ENCODE assay signal across 1 cellular context in the genomic region with DNA sequence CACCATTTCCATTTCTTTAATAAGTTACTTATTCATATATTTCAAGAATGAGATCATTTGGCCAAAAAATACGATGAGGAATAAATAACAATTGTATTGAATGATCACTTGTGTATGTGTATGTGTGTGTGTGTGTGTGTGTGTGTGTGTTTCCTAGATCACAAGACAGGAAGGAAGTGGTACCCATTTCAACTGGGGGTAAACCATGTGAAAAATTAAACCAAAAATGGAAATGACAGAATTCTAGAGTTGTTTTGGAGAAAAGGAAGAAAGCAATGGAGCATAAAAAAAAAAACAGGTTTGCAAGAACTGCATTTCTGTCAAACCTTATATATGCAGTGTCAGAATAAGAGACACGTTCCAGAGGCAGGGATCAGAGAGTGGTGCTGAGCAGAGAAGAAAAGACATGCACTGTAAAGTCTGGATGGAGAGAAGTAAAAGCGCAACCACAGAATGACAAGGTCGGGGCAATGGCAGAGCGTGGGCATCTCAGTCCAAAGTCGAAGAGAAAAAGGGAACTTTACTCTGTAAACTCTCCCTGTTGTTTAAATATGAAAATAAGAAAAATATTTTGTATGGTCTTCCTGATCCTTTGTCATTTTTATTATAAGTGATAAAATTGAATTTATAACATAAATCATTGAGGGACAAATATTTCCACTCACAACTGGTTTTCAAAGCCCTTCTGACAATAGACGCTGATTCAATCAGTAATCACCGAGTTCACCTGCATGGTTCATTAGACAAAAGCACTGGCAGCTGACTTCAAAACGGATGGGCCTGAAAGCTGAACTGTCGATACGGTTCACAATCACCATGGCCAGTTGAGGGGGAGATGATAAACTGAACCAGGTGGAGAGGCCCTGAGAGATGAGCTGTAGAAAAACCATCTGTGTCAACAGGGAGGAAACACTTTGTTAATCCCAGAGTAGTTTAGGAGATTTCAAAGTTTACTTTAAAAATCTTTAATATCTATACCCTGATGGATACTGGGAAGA.
TF ChIP-seq lines count a peak whose summit lies in the region.

No MANE protein-coding gene starts in this region.

TF ChIP-seq in GM12878, 131 proteins besides CTCF, POLR2A, EP300 and RAD21 (continued from another document and continues in another):
- TF ChIP-seq ZNF687 (IDR thresholded peaks at IDR 0.05) = no peak; the same call in 1 of the 2 replicates
- TF ChIP-seq SMAD5 (IDR thresholded peaks at IDR 0.05; ENCODE audit: low read depth) = no peak
- TF ChIP-seq MXI1 (IDR thresholded peaks at IDR 0.05; ENCODE audit: low read depth, low read length) = no peak
- no peak for TF ChIP-seq ATF3 (IDR thresholded peaks at IDR 0.05; ENCODE audit: borderline replicate concordance, extremely low read depth, low read depth, low read length)
- TF ChIP-seq BMI1 (IDR thresholded peaks at IDR 0.05; ENCODE audit: borderline replicate concordance) = no peak
- TF ChIP-seq ZBTB33 (IDR thresholded peaks at IDR 0.05) = no peak
- TF ChIP-seq BACH1 (IDR thresholded peaks at IDR 0.05; ENCODE audit: borderline replicate concordance) = no peak
- TF ChIP-seq, protein P1, sequence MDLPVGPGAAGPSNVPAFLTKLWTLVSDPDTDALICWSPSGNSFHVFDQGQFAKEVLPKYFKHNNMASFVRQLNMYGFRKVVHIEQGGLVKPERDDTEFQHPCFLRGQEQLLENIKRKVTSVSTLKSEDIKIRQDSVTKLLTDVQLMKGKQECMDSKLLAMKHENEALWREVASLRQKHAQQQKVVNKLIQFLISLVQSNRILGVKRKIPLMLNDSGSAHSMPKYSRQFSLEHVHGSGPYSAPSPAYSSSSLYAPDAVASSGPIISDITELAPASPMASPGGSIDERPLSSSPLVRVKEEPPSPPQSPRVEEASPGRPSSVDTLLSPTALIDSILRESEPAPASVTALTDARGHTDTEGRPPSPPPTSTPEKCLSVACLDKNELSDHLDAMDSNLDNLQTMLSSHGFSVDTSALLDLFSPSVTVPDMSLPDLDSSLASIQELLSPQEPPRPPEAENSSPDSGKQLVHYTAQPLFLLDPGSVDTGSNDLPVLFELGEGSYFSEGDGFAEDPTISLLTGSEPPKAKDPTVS (IDR thresholded peaks at IDR 0.05; ENCODE audit: low read depth, low read length) = no peak
- peak; percentile 76 for TF ChIP-seq PAX5 (IDR thresholded peaks at IDR 0.05; ENCODE audit: borderline replicate concordance, low read depth, low read length)
- no peak for TF ChIP-seq KDM1A (IDR thresholded peaks at IDR 0.05; ENCODE audit: borderline replicate concordance)
- TF ChIP-seq STAT3 (IDR thresholded peaks at IDR 0.05; ENCODE audit: low read depth, low read length) = no peak
- no peak for TF ChIP-seq KAT2A (conservative IDR thresholded peaks at IDR 0.05; ENCODE audit: control insufficient read depth, low read depth, low read length)
- TF ChIP-seq ZSCAN29 (IDR thresholded peaks at IDR 0.05) = 0 out of 2 replicates have a peak, but pooled peaks have one; percentile 70
- TF ChIP-seq ESRRA (IDR thresholded peaks at IDR 0.05; ENCODE audit: low read length) = no peak; the same call in 1 of the 2 replicates
- no peak for TF ChIP-seq SP1 (IDR thresholded peaks at IDR 0.05; ENCODE audit: low read depth, low read length)
- TF ChIP-seq SIN3A (IDR thresholded peaks at IDR 0.05; ENCODE audit: low read depth, low read length) = no peak
- no peak for TF ChIP-seq ZNF274 (IDR thresholded peaks at IDR 0.05; ENCODE audit: insufficient read depth, insufficient read length)
- TF ChIP-seq CBX3 (IDR thresholded peaks at IDR 0.05; ENCODE audit: borderline replicate concordance, low read depth) = no peak
- TF ChIP-seq ETV6 (conservative IDR thresholded peaks at IDR 0.05 in 1 of 2, IDR thresholded peaks at IDR 0.05 in 1 of 2; ENCODE audit: borderline replicate concordance in 1 of 2, low read depth in 1 of 2) = peak in 1 of 2 experiments; percentile 91; a peak in 2 of 4 replicates
- TF ChIP-seq TCF12 (IDR thresholded peaks at IDR 0.05; ENCODE audit: low read depth, low read length) = peak; percentile 84
- peak; percentile 81 for TF ChIP-seq NR2F1 (conservative IDR thresholded peaks at IDR 0.05)
- no peak for TF ChIP-seq POLR2AphosphoS5 (IDR thresholded peaks at IDR 0.05; ENCODE audit: low read length)
- no peak for TF ChIP-seq ZNF217 (IDR thresholded peaks at IDR 0.05)
- TF ChIP-seq SUZ12 (IDR thresholded peaks at IDR 0.05; ENCODE audit: unreplicated experiment) = no peak
- TF ChIP-seq, protein P2, sequence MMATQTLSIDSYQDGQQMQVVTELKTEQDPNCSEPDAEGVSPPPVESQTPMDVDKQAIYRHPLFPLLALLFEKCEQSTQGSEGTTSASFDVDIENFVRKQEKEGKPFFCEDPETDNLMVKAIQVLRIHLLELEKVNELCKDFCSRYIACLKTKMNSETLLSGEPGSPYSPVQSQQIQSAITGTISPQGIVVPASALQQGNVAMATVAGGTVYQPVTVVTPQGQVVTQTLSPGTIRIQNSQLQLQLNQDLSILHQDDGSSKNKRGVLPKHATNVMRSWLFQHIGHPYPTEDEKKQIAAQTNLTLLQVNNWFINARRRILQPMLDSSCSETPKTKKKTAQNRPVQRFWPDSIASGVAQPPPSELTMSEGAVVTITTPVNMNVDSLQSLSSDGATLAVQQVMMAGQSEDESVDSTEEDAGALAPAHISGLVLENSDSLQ (IDR thresholded peaks at IDR 0.05) = no peak
- TF ChIP-seq, protein P3, sequence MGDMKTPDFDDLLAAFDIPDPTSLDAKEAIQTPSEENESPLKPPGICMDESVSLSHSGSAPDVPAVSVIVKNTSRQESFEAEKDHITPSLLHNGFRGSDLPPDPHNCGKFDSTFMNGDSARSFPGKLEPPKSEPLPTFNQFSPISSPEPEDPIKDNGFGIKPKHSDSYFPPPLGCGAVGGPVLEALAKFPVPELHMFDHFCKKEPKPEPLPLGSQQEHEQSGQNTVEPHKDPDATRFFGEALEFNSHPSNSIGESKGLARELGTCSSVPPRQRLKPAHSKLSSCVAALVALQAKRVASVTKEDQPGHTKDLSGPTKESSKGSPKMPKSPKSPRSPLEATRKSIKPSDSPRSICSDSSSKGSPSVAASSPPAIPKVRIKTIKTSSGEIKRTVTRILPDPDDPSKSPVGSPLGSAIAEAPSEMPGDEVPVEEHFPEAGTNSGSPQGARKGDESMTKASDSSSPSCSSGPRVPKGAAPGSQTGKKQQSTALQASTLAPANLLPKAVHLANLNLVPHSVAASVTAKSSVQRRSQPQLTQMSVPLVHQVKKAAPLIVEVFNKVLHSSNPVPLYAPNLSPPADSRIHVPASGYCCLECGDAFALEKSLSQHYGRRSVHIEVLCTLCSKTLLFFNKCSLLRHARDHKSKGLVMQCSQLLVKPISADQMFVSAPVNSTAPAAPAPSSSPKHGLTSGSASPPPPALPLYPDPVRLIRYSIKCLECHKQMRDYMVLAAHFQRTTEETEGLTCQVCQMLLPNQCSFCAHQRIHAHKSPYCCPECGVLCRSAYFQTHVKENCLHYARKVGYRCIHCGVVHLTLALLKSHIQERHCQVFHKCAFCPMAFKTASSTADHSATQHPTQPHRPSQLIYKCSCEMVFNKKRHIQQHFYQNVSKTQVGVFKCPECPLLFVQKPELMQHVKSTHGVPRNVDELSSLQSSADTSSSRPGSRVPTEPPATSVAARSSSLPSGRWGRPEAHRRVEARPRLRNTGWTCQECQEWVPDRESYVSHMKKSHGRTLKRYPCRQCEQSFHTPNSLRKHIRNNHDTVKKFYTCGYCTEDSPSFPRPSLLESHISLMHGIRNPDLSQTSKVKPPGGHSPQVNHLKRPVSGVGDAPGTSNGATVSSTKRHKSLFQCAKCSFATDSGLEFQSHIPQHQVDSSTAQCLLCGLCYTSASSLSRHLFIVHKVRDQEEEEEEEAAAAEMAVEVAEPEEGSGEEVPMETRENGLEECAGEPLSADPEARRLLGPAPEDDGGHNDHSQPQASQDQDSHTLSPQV (IDR thresholded peaks at IDR 0.05) = no peak
- peak; percentile 66 to 75 for TF ChIP-seq IKZF2 (IDR thresholded peaks at IDR 0.05)
- TF ChIP-seq, protein P4, sequence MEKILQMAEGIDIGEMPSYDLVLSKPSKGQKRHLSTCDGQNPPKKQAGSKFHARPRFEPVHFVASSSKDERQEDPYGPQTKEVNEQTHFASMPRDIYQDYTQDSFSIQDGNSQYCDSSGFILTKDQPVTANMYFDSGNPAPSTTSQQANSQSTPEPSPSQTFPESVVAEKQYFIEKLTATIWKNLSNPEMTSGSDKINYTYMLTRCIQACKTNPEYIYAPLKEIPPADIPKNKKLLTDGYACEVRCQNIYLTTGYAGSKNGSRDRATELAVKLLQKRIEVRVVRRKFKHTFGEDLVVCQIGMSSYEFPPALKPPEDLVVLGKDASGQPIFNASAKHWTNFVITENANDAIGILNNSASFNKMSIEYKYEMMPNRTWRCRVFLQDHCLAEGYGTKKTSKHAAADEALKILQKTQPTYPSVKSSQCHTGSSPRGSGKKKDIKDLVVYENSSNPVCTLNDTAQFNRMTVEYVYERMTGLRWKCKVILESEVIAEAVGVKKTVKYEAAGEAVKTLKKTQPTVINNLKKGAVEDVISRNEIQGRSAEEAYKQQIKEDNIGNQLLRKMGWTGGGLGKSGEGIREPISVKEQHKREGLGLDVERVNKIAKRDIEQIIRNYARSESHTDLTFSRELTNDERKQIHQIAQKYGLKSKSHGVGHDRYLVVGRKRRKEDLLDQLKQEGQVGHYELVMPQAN (conservative IDR thresholded peaks at IDR 0.05) = no peak
- TF ChIP-seq CREM (IDR thresholded peaks at IDR 0.05; ENCODE audit: low read depth) = peak; percentile 22
- no peak for TF ChIP-seq BRCA1 (IDR thresholded peaks at IDR 0.05; ENCODE audit: low read depth, low read length)
- peak; percentile 82 for TF ChIP-seq IKZF1 (conservative IDR thresholded peaks at IDR 0.05)
- no peak; the same call in 1 of the 2 replicates for TF ChIP-seq ZBTB40 (IDR thresholded peaks at IDR 0.05; ENCODE audit: borderline replicate concordance)
- TF ChIP-seq NBN (IDR thresholded peaks at IDR 0.05) = peak; percentile 77; the same call in 1 of the 2 replicates
- TF ChIP-seq TCF3 (IDR thresholded peaks at IDR 0.05; ENCODE audit: borderline replicate concordance, insufficient read depth, low read depth, low read length) = 0 out of 2 replicates have a peak, but pooled peaks have one; percentile 36
- TF ChIP-seq NFYA (IDR thresholded peaks at IDR 0.05; ENCODE audit: borderline replicate concordance, low read depth, low read length) = no peak
